16 cellular contexts compared by ENCODE assay signal in genomic region chr3:132083583-132084372, GRCh38. TPM values are rescaled to one million over a fixed set of nuclear protein-coding genes. Genes with fewer than 3 reads are reported as not detected.
DNase-seq lines count a peak whose midpoint lies in the region; ATAC-seq and TF ChIP-seq lines count a peak whose summit lies in the region.
"Had no signal": no experiment of that assay in that cellular context is flagged by ENCODE, and none has a peak within 500 bp of the region (broad histone marks: within the 10 kb centered on the region; RNA-seq: fewer than 3 reads in every experiment).

No MANE protein-coding gene starts in this region.

- H3K4me3 Mint-ChIP-seq in GM23338, result no peak overlapping the region
- H3K4me3 Mint-ChIP-seq in mesothelial cell of epicardium, result no peak overlapping the region
- H3K4me3 Mint-ChIP-seq: activated T-cell treated with anti-CD3 and anti-CD28 coated beads, Interleukin-2, amount 50 U/mL, for 4 hours; CD8-positive, alpha-beta T cell; memory B cell; T-cell had no signal

- H3K27me3 Mint-ChIP-seq in GM23338 (ENCODE audit: insufficient read depth, low read depth, poor library complexity) (peaks cover 1% of the 10 kb centered on the region), mesothelial cell of epicardium (ENCODE audit: low read depth) (peaks cover 1% of the 10 kb centered on the region)

- H3K9me3 Mint-ChIP-seq in GM23338, result no peaks in the 10 kb centered on the region
- H3K9me3 Mint-ChIP-seq in mesothelial cell of epicardium, result no peaks in the 10 kb centered on the region
- H3K9me3 Mint-ChIP-seq: activated T-cell treated with anti-CD3 and anti-CD28 coated beads, Interleukin-2, amount 50 U/mL, for 4 hours; CD8-positive, alpha-beta T cell; memory B cell; T-cell had no signal

- H3K27ac ChIP-seq in GM23338 (ENCODE audit: low read depth), result no peak overlapping the region
- no peak overlapping the region for H3K27ac ChIP-seq in PC-9
- H3K27ac ChIP-seq in osteoblast (ENCODE audit: low read depth, low read length), result no peak overlapping the region
- H3K27ac ChIP-seq: ovary had no signal

- H3K79me2 ChIP-seq in GM23338 (replicated peaks; ENCODE audit: insufficient read depth), result no peaks in the 10 kb centered on the region
- H3K79me2 ChIP-seq in PC-9 (ENCODE audit: low read depth), result no peaks in the 10 kb centered on the region
- H3K79me2 ChIP-seq in osteoblast (ENCODE audit: insufficient read depth, low read length), result no peaks in the 10 kb centered on the region

- ATAC-seq in GM23338 (peak; percentile 32; the same call in 1 of the 3 replicates), GM21723 (IDR thresholded peaks at IDR 0.05; ENCODE audit: unreplicated experiment) (no peak)
- ATAC-seq: activated T-cell treated with anti-CD3 and anti-CD28 coated beads, Interleukin-2, amount 50 U/mL, for 4 hours; CD8-positive, alpha-beta T cell; T-cell had no signal

- H3K27ac Mint-ChIP-seq in GM23338 (no peak overlapping the region), mesothelial cell of epicardium (no peak overlapping the region)
- H3K27ac Mint-ChIP-seq: CD8-positive, alpha-beta T cell; memory B cell; T-cell had no signal

- peaks cover 6% of the 10 kb centered on the region; the same call in 1 of the 2 replicates for H3K4me1 ChIP-seq in GM23338 (ENCODE audit: insufficient read depth)
- no peaks in the 10 kb centered on the region for H3K4me1 ChIP-seq in PC-9 (replicated peaks; ENCODE audit: insufficient read depth)
- no peaks in the 10 kb centered on the region for H3K4me1 ChIP-seq in osteoblast (ENCODE audit: insufficient read depth, low read length)

- H3K9me3 ChIP-seq in PC-9 (ENCODE audit: insufficient read depth, low read depth) (0 out of 2 replicates have a peak, but pooled peaks cover 4% of the 10 kb centered on the region), osteoblast (ENCODE audit: low read depth, low read length) (no peaks in the 10 kb centered on the region)
- H3K9me3 ChIP-seq: ovary had no signal

- no peak for TF ChIP-seq CTCF in GM23338 (conservative IDR thresholded peaks at IDR 0.05; ENCODE audit: low read depth in 2 of 2)
- no peak for TF ChIP-seq CTCF in PC-9 (conservative IDR thresholded peaks at IDR 0.05)
- no peak for TF ChIP-seq CTCF in epithelial cell of proximal tubule (conservative IDR thresholded peaks at IDR 0.05; ENCODE audit: low read depth, low read length)
- TF ChIP-seq CTCF in osteoblast (IDR thresholded peaks at IDR 0.05; ENCODE audit: extremely low read depth, low read depth, low read length), result no peak
- TF ChIP-seq CTCF in mesothelial cell of epicardium (IDR thresholded peaks at IDR 0.05; ENCODE audit: unreplicated experiment), result no peak

- H3K36me3 ChIP-seq in GM23338 (ENCODE audit: insufficient read depth), result no peaks in the 10 kb centered on the region
- no peaks in the 10 kb centered on the region for H3K36me3 ChIP-seq in PC-9 (ENCODE audit: low read depth)
- no peaks in the 10 kb centered on the region for H3K36me3 ChIP-seq in osteoblast (ENCODE audit: insufficient read depth, low read length)
- H3K36me3 ChIP-seq: ovary had no signal

- H3K4me3 ChIP-seq in GM23338, result no peak overlapping the region
- no peak overlapping the region for H3K4me3 ChIP-seq in PC-9
- no peak overlapping the region for H3K4me3 ChIP-seq in epithelial cell of proximal tubule (ENCODE audit: low read depth, low read length)
- no peak overlapping the region for H3K4me3 ChIP-seq in osteoblast (ENCODE audit: insufficient read depth, low read length)
- H3K4me3 ChIP-seq: ovary had no signal

- peaks cover 11% of the 10 kb centered on the region for H3K4me1 Mint-ChIP-seq in GM23338
- no peaks in the 10 kb centered on the region for H3K4me1 Mint-ChIP-seq in mesothelial cell of epicardium
- H3K4me1 Mint-ChIP-seq: memory B cell, T-cell had no signal

- no peaks in the 10 kb centered on the region for H3K27me3 ChIP-seq in GM23338 (ENCODE audit: insufficient read depth)
- no peaks in the 10 kb centered on the region for H3K27me3 ChIP-seq in PC-9 (ENCODE audit: insufficient read depth, low read depth)
- H3K27me3 ChIP-seq in osteoblast (ENCODE audit: insufficient read depth, low read length), result no peaks in the 10 kb centered on the region
- H3K27me3 ChIP-seq: ovary had no signal

- H3K36me3 Mint-ChIP-seq in GM23338 (ENCODE audit: low read depth) (no peaks in the 10 kb centered on the region), mesothelial cell of epicardium (no peaks in the 10 kb centered on the region)
- H3K36me3 Mint-ChIP-seq: CD8-positive, alpha-beta T cell; memory B cell; T-cell had no signal

- intact Hi-C loops in PC-9 (cut with micrococcal nuclease; ENCODE audit: unreplicated experiment), result no loop called here

- CTCF ChIA-PET in PC-9 (lab: Charles Lee), result no interaction called here

- H4K20me1 ChIP-seq in GM23338 (replicated peaks; ENCODE audit: insufficient read depth) (no peaks in the 10 kb centered on the region), PC-9 (ENCODE audit: insufficient read depth) (no peaks in the 10 kb centered on the region), osteoblast (ENCODE audit: insufficient read depth, low read length) (no peaks in the 10 kb centered on the region)

- no peak overlapping the region for H3K4me2 ChIP-seq in GM23338
- H3K4me2 ChIP-seq in PC-9, result no peak overlapping the region
- H3K4me2 ChIP-seq in osteoblast (ENCODE audit: insufficient read depth, low read length), result no peak overlapping the region

- no peaks in the 10 kb centered on the region for H3K9me2 ChIP-seq in GM23338 (ENCODE audit: insufficient read depth)
- H3K9me2 ChIP-seq in PC-9 (ENCODE audit: insufficient read depth), result no peaks in the 10 kb centered on the region

- H2AFZ ChIP-seq in GM23338, result no peak overlapping the region
- no peak overlapping the region for H2AFZ ChIP-seq in PC-9
- no peak overlapping the region for H2AFZ ChIP-seq in osteoblast (ENCODE audit: low read length)

- H3F3A ChIP-seq in GM23338 (replicated peaks; ENCODE audit: low read depth), result no peaks in the 10 kb centered on the region
- H3F3A ChIP-seq in PC-9 (ENCODE audit: insufficient read depth, low read depth), result 0 out of 2 replicates have a peak, but pooled peaks cover 6% of the 10 kb centered on the region

- POLR2A ChIA-PET in PC-9 (lab: Charles Lee; ENCODE audit: unreplicated experiment), result interaction anchor here (0.7 kb wide), 1 partner anchor 41 kb away, joined by 3 read pairs; no protein-coding TSS in a partner anchor

- no TSS peak for BruUV-seq in PC-9 (replicated peaks; lab: Mats Ljungman, UMichigan)

- DNase-seq in GM23338 (ENCODE audit: low spot score), result peak; percentile 54
- DNase-seq in PC-9, result peak; percentile 9 to 72
- peak; percentile 13 for DNase-seq in epithelial cell of proximal tubule (ENCODE audit: low read depth)
- peak; percentile 71 for DNase-seq in osteoblast (ENCODE audit: insufficient read length, low spot score, missing footprints)
- no peak for DNase-seq in activated CD4-positive, CD25-positive, alpha-beta regulatory T cell treated with anti-CD3 and anti-CD28 coated beads, Interleukin-2, amount 50 U/mL, for 72 hours
- no peak for DNase-seq in COR-L47 (lab: John Stamatoyannopoulos, UW)
- DNase-seq in mesothelial cell of epicardium (ENCODE audit: low spot score in 2 of 2, unreplicated experiment in 2 of 2), result no peak
- DNase-seq: activated CD4-positive, alpha-beta T cell treated with anti-CD3 and anti-CD28 coated beads for 4 hours; activated T-cell treated with anti-CD3 and anti-CD28 coated beads, Interleukin-2, amount 50 U/mL, for 4 hours; CD8-positive, alpha-beta T cell; effector CD8-positive, alpha-beta T cell; hypothalamus; ovary; T-cell had no signal

RNA-seq across cellular contexts. Expression of gene CPNE4, which starts 49.0 kb away (rescaled TPM):
- total RNA-seq in GM23338 (2014; rRNA removed; shearing (Covaris generic)), result 4.1 and 6.5 TPM in 2 replicates
- polyA plus RNA-seq in GM23338 (2016; fragmentation: Nextera tagmentation; extraction: Ambion mirVana), result 1.3 and 2.0 TPM in 2 replicates
- total RNA-seq in PC-9 (2021) (0.10 and 0.22 TPM in 2 replicates), epithelial cell of proximal tubule (4.1 TPM in 1 of 2 replicates, not detected in the other), osteoblast (not detected in 2 replicates), mesothelial cell of epicardium (0.20 TPM in 1 of 3 replicates, not detected in the others)
- total RNA-seq: activated T-cell treated with anti-CD3 and anti-CD28 coated beads, Interleukin-2, amount 50 U/mL, for 4 hours; CD8-positive, alpha-beta T cell; T-cell had no signal

Comparison
In these comparisons a context has a peak if more than half of its experiments do, and no peak if none do; other contexts are left out.
1. DNase-seq: peak in GM23338 (single experiment), PC-9 (2 of 2), epithelial cell of proximal tubule (single experiment) and osteoblast (single experiment); none in activated CD4-positive, CD25-positive, alpha-beta regulatory T cell treated with anti-CD3 and anti-CD28 coated beads, Interleukin-2, amount 50 U/mL, for 72 hours (single experiment), COR-L47 (single experiment) and mesothelial cell of epicardium (0 of 2).